Comparison of ENCODE assay signal across 1 cellular context in genomic region chr1:45512641-45513054, GRCh38.
TF ChIP-seq lines count a peak whose summit lies in the region.

No MANE protein-coding gene starts in this region.

TF ChIP-seq in HepG2, 621 proteins besides CTCF, POLR2A, EP300 and RAD21 (continues in another document):
- TF ChIP-seq FOSL2 (CRISPR knock-in tag; IDR thresholded peaks at IDR 0.05) (peak; percentile 67), ARID2 (CRISPR knock-in tag; IDR thresholded peaks at IDR 0.05; ENCODE audit: borderline replicate concordance) (0 out of 2 replicates have a peak, but pooled peaks have one; percentile 36), HDAC2 (CRISPR knock-in tag; IDR thresholded peaks at IDR 0.05) (peak; percentile 43; the same call in 1 of the 2 replicates), ISX (CRISPR knock-in tag; conservative IDR thresholded peaks at IDR 0.05) (no peak), ZBTB4 (CRISPR knock-in tag; IDR thresholded peaks at IDR 0.05; ENCODE audit: borderline replicate concordance) (no peak), NR2F1 (CRISPR knock-in tag; IDR thresholded peaks at IDR 0.05) (peak in 1 of 2 experiments; percentile 25; a peak in 1 of 4 replicates), SMAD9 (CRISPR knock-in tag; IDR thresholded peaks at IDR 0.05) (no peak), ZKSCAN1 (IDR thresholded peaks at IDR 0.05; ENCODE audit: low read length) (peak; percentile 30; the same call in 1 of the 2 replicates), MEIS1 (CRISPR knock-in tag; IDR thresholded peaks at IDR 0.05; ENCODE audit: borderline replicate concordance) (peak; percentile 39; the same call in 1 of the 2 replicates), ZNF552 (CRISPR knock-in tag; IDR thresholded peaks at IDR 0.05; ENCODE audit: borderline replicate concordance) (no peak), POLR2G (IDR thresholded peaks at IDR 0.05; ENCODE audit: low read depth, low read length) (0 out of 2 replicates have a peak, but pooled peaks have one; percentile 44), NFIC (IDR thresholded peaks at IDR 0.05; ENCODE audit: low read length) (no peak), YEATS2 (CRISPR knock-in tag; IDR thresholded peaks at IDR 0.05; ENCODE audit: borderline replicate concordance) (no peak), MXI1 (IDR thresholded peaks at IDR 0.05; ENCODE audit: borderline replicate concordance, low read depth, low read length) (peak; percentile 66; the same call in 1 of the 3 replicates), BORCS8-MEF2B (CRISPR knock-in tag; IDR thresholded peaks at IDR 0.05) (peak; percentile 65; the same call in 1 of the 2 replicates), ZFP62 (CRISPR knock-in tag; IDR thresholded peaks at IDR 0.05) (no peak), ATF3 (CRISPR knock-in tag; IDR thresholded peaks at IDR 0.05) (no peak), ZNF441 (CRISPR knock-in tag; IDR thresholded peaks at IDR 0.05; ENCODE audit: borderline replicate concordance) (no peak), MXD4 (CRISPR knock-in tag; IDR thresholded peaks at IDR 0.05) (peak; percentile 41; the same call in 1 of the 2 replicates), TFE3 (CRISPR knock-in tag; IDR thresholded peaks at IDR 0.05) (0 out of 2 replicates have a peak, but pooled peaks have one; percentile 26), ZFX (CRISPR knock-in tag; IDR thresholded peaks at IDR 0.05; ENCODE audit: low read depth) (peak; percentile 55; the same call in 1 of the 2 replicates), XRCC5 (optimal IDR thresholded peaks at IDR 0.05; ENCODE audit: low read length) (peak; percentile 54), ZNF362 (CRISPR knock-in tag; IDR thresholded peaks at IDR 0.05; ENCODE audit: borderline replicate concordance) (peak; percentile 54; the same call in 1 of the 2 replicates), DMAP1 (CRISPR knock-in tag; IDR thresholded peaks at IDR 0.05) (no peak), TFAP4 (IDR thresholded peaks at IDR 0.05; ENCODE audit: borderline replicate concordance, low read depth) (peak; percentile 91), SIN3A (IDR thresholded peaks at IDR 0.05; ENCODE audit: borderline replicate concordance, low read depth, low read length) (peak; percentile 71; the same call in 1 of the 2 replicates), FOXA1 (IDR thresholded peaks at IDR 0.05) (no peak), FOXA1 (CRISPR knock-in tag; IDR thresholded peaks at IDR 0.05) (0 out of 2 replicates have a peak, but pooled peaks have one; percentile 12), MAX (IDR thresholded peaks at IDR 0.05) (peak; percentile 73), PITX1 (CRISPR knock-in tag; IDR thresholded peaks at IDR 0.05) (peak; percentile 51), HNF4A (CRISPR knock-in tag; IDR thresholded peaks at IDR 0.05) (no peak), ZNF331 (CRISPR knock-in tag; IDR thresholded peaks at IDR 0.05) (0 out of 2 replicates have a peak, but pooled peaks have one; percentile 20), SMC3 (IDR thresholded peaks at IDR 0.05; ENCODE audit: low read length) (peak; percentile 91; the same call in 1 of the 2 replicates), JUN (CRISPR knock-in tag; IDR thresholded peaks at IDR 0.05) (0 out of 2 replicates have a peak, but pooled peaks have one; percentile 37), KDM2A (CRISPR knock-in tag; IDR thresholded peaks at IDR 0.05; ENCODE audit: borderline replicate concordance, low read depth) (peak; percentile 20; the same call in 1 of the 2 replicates), ZNF674 (CRISPR knock-in tag; IDR thresholded peaks at IDR 0.05; ENCODE audit: low read depth) (no peak), TARDBP (CRISPR knock-in tag; IDR thresholded peaks at IDR 0.05) (peak; percentile 48; the same call in 1 of the 2 replicates), FOXA3 (CRISPR knock-in tag; IDR thresholded peaks at IDR 0.05) (0 out of 2 replicates have a peak, but pooled peaks have one; percentile 11), TGIF2 (CRISPR knock-in tag; IDR thresholded peaks at IDR 0.05) (peak; percentile 98), SAP130 (CRISPR knock-in tag; IDR thresholded peaks at IDR 0.05; ENCODE audit: low read depth) (peak; percentile 84), MYC (CRISPR knock-in tag; IDR thresholded peaks at IDR 0.05; ENCODE audit: borderline replicate concordance) (peak; percentile 55; the same call in 1 of the 2 replicates), HMGXB4 (CRISPR knock-in tag; IDR thresholded peaks at IDR 0.05; ENCODE audit: borderline replicate concordance in 1 of 2, low read depth in 1 of 2) (peak in 1 of 2 experiments; percentile 26; a peak in 1 of 4 replicates), PAXIP1 (CRISPR knock-in tag; conservative IDR thresholded peaks at IDR 0.05) (no peak), ZNF276 (CRISPR knock-in tag; IDR thresholded peaks at IDR 0.05; ENCODE audit: low read depth) (0 out of 2 replicates have a peak, but pooled peaks have one; percentile 38), NR1H2 (CRISPR knock-in tag; IDR thresholded peaks at IDR 0.05; ENCODE audit: borderline replicate concordance, low read depth) (no peak), NPAS2 (CRISPR knock-in tag; IDR thresholded peaks at IDR 0.05; ENCODE audit: borderline replicate concordance) (no peak), ZNF230 (CRISPR knock-in tag; IDR thresholded peaks at IDR 0.05) (no peak), KDM3A (CRISPR knock-in tag; IDR thresholded peaks at IDR 0.05; ENCODE audit: low read depth) (no peak), ISL2 (CRISPR knock-in tag; IDR thresholded peaks at IDR 0.05) (no peak), ELF3 (CRISPR knock-in tag; IDR thresholded peaks at IDR 0.05) (no peak), MIXL1 (CRISPR knock-in tag; IDR thresholded peaks at IDR 0.05) (0 out of 2 replicates have a peak, but pooled peaks have one; percentile 27), SNAPC2 (CRISPR knock-in tag; IDR thresholded peaks at IDR 0.05) (0 out of 2 replicates have a peak, but pooled peaks have one; percentile 30), IRF2 (CRISPR knock-in tag; IDR thresholded peaks at IDR 0.05) (peak; percentile 43; the same call in 1 of the 2 replicates), TBX2 (CRISPR knock-in tag; IDR thresholded peaks at IDR 0.05; ENCODE audit: borderline replicate concordance) (no peak), MIER3 (CRISPR knock-in tag; IDR thresholded peaks at IDR 0.05; ENCODE audit: borderline replicate concordance) (no peak), ZSCAN22 (CRISPR knock-in tag; IDR thresholded peaks at IDR 0.05) (0 out of 2 replicates have a peak, but pooled peaks have one; percentile 38), POLR2AphosphoS2 (IDR thresholded peaks at IDR 0.05; ENCODE audit: low read depth, low read length) (peak; percentile 85; the same call in 1 of the 2 replicates)
